ENCODE assay signal across 11 cellular contexts in the genomic region with DNA sequence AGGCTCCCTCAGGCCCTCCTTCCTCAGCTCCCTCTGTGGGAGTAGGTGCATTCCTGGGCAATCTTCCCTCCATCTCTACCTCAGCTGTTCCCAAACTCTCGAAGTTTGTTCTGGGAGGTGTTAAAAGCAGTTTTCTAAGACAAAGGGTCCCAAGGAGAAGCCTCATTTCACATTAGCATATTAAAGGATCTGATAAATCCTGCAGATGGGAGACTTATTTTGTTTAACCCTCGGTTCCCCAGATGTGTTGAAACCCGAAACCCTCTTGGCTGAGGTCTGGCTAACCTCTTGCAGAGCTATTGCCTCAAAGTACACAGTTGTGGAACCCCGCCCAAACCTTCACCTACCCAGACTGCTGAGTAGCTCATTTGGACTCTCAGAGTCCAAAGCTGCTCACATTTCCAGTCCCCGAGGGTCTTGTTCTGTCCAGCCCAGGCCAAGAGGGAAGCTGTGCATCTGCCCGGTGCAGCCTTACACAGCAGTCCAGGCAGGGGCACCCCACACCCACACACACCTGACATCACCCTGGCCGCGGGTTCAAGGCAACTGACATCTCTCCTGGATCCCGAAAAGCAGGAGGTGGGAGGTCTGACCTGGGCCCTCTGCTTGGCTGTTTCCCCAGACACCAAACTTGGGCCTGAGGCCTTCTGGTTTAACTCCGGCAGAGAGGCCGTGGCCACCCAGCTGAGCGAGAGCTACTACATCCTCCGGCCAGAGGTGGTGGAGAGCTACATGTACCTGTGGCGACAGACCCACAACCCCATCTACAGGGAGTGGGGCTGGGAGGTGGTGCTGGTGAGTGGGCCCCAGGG. TPM values are rescaled to one million over a fixed set of nuclear protein-coding genes. Genes with fewer than 3 reads are reported as not detected.
DNase-seq lines count a peak whose midpoint lies in the region; ATAC-seq lines count a peak whose summit lies in the region.
"Had no signal": no experiment of that assay in that cellular context is flagged by ENCODE, and none has a peak within 500 bp of the region (broad histone marks: within the 10 kb centered on the region; RNA-seq: fewer than 3 reads in every experiment).

No MANE protein-coding gene starts in this region.

- 0 out of 2 replicates have a peak overlapping the region, but pooled peaks have one; percentile 4 for H3K4me3 ChIP-seq in HUES48 (ENCODE audit: low read depth, low read length)
- H3K4me3 ChIP-seq in adipocyte (ENCODE audit: low read length): no peak overlapping the region
- H3K4me3 ChIP-seq: Peyer's patch had no signal

- H3K4me1 ChIP-seq in HUES48 (ENCODE audit: control insufficient read depth, insufficient read depth, low read length) (peaks cover 21% of the 10 kb centered on the region), adipocyte (ENCODE audit: control insufficient read depth, insufficient read depth, low read length) (no peaks in the 10 kb centered on the region)

- DNase-seq in COLO668 (lab: John Stamatoyannopoulos, UW; ENCODE audit: unreplicated experiment) (peak; percentile 73), adipocyte (ENCODE audit: low read depth) (peak; percentile 44), left lobe of liver (ENCODE audit: low spot score) (no peak), NCI-H345 treated with DMSO at 0.1 percent for 48 hours (lab: John Stamatoyannopoulos, UW; ENCODE audit: unreplicated experiment) (no peak), NCI-H1930 (lab: John Stamatoyannopoulos, UW) (no peak), NCI-H1417 treated with DMSO at 0.1 percent for 48 hours (lab: John Stamatoyannopoulos, UW) (no peak)
- DNase-seq in stimulated activated CD4-positive, alpha-beta T cell treated with anti-CD3 and anti-CD28 coated beads, Interleukin-4, amount 100 ng/mL, for 24 hours: no peak
- DNase-seq: activated CD4-positive, alpha-beta T cell treated with anti-CD3 and anti-CD28 coated beads, Interleukin-2, amount 10 ng/mL, durations not matched to agents 7 days and 5 days; Peyer's patch; stimulated activated CD4-positive, alpha-beta T cell treated with anti-CD3 and anti-CD28 coated beads, Interleukin-1b, Interleukin-23, amount 100 ng/mL, for 48 hours had no signal

- H3K9me3 ChIP-seq in HUES48 (ENCODE audit: control insufficient read depth, insufficient read depth, low read length) (no peaks in the 10 kb centered on the region), adipocyte (ENCODE audit: control insufficient read depth, low read length) (no peaks in the 10 kb centered on the region)
- H3K9me3 ChIP-seq: Peyer's patch had no signal

- H3K36me3 ChIP-seq in HUES48 (ENCODE audit: control insufficient read depth, insufficient read depth, low read length) (no peaks in the 10 kb centered on the region), adipocyte (ENCODE audit: control insufficient read depth, insufficient read depth, low read length, severe bottlenecking) (peaks cover 30% of the 10 kb centered on the region)
- H3K36me3 ChIP-seq: Peyer's patch had no signal

- H3K27me3 ChIP-seq in HUES48 (ENCODE audit: control insufficient read depth, insufficient read depth, low read length) (no peaks in the 10 kb centered on the region), adipocyte (replicated peaks; ENCODE audit: control insufficient read depth, insufficient read depth, low read length) (no peaks in the 10 kb centered on the region)
- H3K27me3 ChIP-seq: Peyer's patch had no signal

- H3K9ac ChIP-seq in HUES48 (ENCODE audit: low read depth, low read length) (no peak overlapping the region), adipocyte (ENCODE audit: low read length) (no peak overlapping the region)

- peak overlapping the region; percentile 65 for H3K27ac ChIP-seq in HUES48 (ENCODE audit: low read depth, low read length)
- H3K27ac ChIP-seq: Peyer's patch had no signal

- peak; percentile 78 for ATAC-seq in left lobe of liver

RNA-seq across cellular contexts. Expression of gene SELENON, which starts 19.5 kb away (rescaled TPM):
- total RNA-seq in left lobe of liver: 13.5 TPM

RNA-seq across cellular contexts. Expression of gene MTFR1L, which starts 39.2 kb away (rescaled TPM):
- total RNA-seq in left lobe of liver: 52.7 TPM

Comparison
In these comparisons a context has a peak if more than half of its experiments do, and no peak if none do; other contexts are left out.
1. DNase-seq: peak in COLO668 (single experiment) and adipocyte (single experiment); none in left lobe of liver (single experiment), stimulated activated CD4-positive, alpha-beta T cell treated with anti-CD3 and anti-CD28 coated beads, Interleukin-4, amount 100 ng/mL, for 24 hours (single experiment), NCI-H345 treated with DMSO at 0.1 percent for 48 hours (single experiment), NCI-H1930 (0 of 2) and NCI-H1417 treated with DMSO at 0.1 percent for 48 hours (single experiment).